9 cellular contexts compared by ENCODE assay signal in genomic region chr1:155140630-155140953, GRCh38. TPM values are rescaled to one million over a fixed set of nuclear protein-coding genes. Genes with fewer than 3 reads are reported as not detected.
DNase-seq lines count a peak whose midpoint lies in the region; ATAC-seq, FAIRE-seq and TF ChIP-seq lines count a peak whose summit lies in the region.
"Had no signal": no experiment of that assay in that cellular context is flagged by ENCODE, and none has a peak within 500 bp of the region (broad histone marks: within the 10 kb centered on the region; RNA-seq: fewer than 3 reads in every experiment).

No MANE protein-coding gene starts in this region.

- CTCF ChIA-PET in A549 (lab: Yijun Ruan, JAX), result interaction anchor here (1.1 to 2.1 kb wide), 2 partner anchors 37 to 51 kb away, joined by 3 to 4 read pairs; no protein-coding TSS in a partner anchor

- TF ChIP-seq POLR2A in A549 (IDR thresholded peaks at IDR 0.05; ENCODE audit: low read length), result no peak

- no peak for TF ChIP-seq EP300 in A549 (IDR thresholded peaks at IDR 0.05)

- FAIRE-seq in A549 (lab: Jason Lieb, UNC) (no peak), bronchial epithelial cell (lab: Jason Lieb, UNC) (no peak)
- FAIRE-seq: colon had no signal

- H3K9me3 ChIP-seq in A549, result no peaks in the 10 kb centered on the region
- no peaks in the 10 kb centered on the region for H3K9me3 ChIP-seq in HUES64 (ENCODE audit: insufficient read depth, low read depth, low read length)
- H3K9me3 ChIP-seq in mucosa of stomach (ENCODE audit: control insufficient read depth, low read length), result no peaks in the 10 kb centered on the region

- H3K36me3 ChIP-seq in HUES64 (ENCODE audit: insufficient read depth, low read length), result peaks cover 10% of the 10 kb centered on the region; the same call in 1 of the 2 replicates
- H3K36me3 ChIP-seq in bronchial epithelial cell (ENCODE audit: control insufficient read depth, insufficient read depth, low read length), result no peaks in the 10 kb centered on the region
- H3K36me3 ChIP-seq in mucosa of stomach (ENCODE audit: control insufficient read depth, insufficient read depth, low read length), result no peaks in the 10 kb centered on the region

- TF ChIP-seq RAD21 in A549 (conservative IDR thresholded peaks at IDR 0.05 in 1 of 2, IDR thresholded peaks at IDR 0.05 in 1 of 2), result no peak

- DNase-seq in A549 (ENCODE audit: low read depth in 1 of 2, low spot score in 1 of 2) (no peak), bronchial epithelial cell (ENCODE audit: low read depth) (no peak), germinal center (ENCODE audit: low spot score) (no peak), kidney glomerular epithelial cell (lab: John Stamatoyannopoulos, UW) (no peak)

- no peak for TF ChIP-seq CTCF in A549 (IDR thresholded peaks at IDR 0.05)
- TF ChIP-seq CTCF in bronchial epithelial cell (IDR thresholded peaks at IDR 0.05; ENCODE audit: insufficient read depth, low read length, severe bottlenecking), result no peak

- WGBS in A549 (ENCODE audit: missing lambda C conversion rate), result 5% methylated on average over 11 of the region's 11 CpGs
- WGBS in HUES64, result 14% methylated on average over 11 of the region's 11 CpGs

- peak overlapping the region; percentile 75 for H3K4me2 ChIP-seq in A549

- H3K27me3 ChIP-seq in HUES64 (ENCODE audit: insufficient read depth, low read length), result peaks cover 5% of the 10 kb centered on the region; the same call in 1 of the 2 replicates
- no peaks in the 10 kb centered on the region for H3K27me3 ChIP-seq in bronchial epithelial cell (ENCODE audit: control insufficient read depth, insufficient read depth, low read length)
- H3K27me3 ChIP-seq in mucosa of stomach (ENCODE audit: control insufficient read depth, insufficient read depth, low read length), result no peaks in the 10 kb centered on the region

- H3K4me3 ChIP-seq in A549 (peak overlapping the region; percentile 65), HUES64 (ENCODE audit: low read length) (peak overlapping the region; percentile 100), bronchial epithelial cell (ENCODE audit: low read depth, low read length) (peak overlapping the region; percentile 81), mucosa of stomach (ENCODE audit: low read length) (peak overlapping the region; percentile 100)

- POLR2A ChIA-PET in A549 (lab: Yijun Ruan, JAX), result no interaction called here

- H3K9ac ChIP-seq in HUES64 (ENCODE audit: low read depth, low read length) (no peak overlapping the region), mucosa of stomach (ENCODE audit: low read length) (peak overlapping the region; percentile 99)

- ATAC-seq in A549 (no peak), HG02981 (IDR thresholded peaks at IDR 0.05; ENCODE audit: unreplicated experiment) (no peak), HG03460 (IDR thresholded peaks at IDR 0.05; ENCODE audit: unreplicated experiment) (no peak)

- peak overlapping the region; percentile 83 to 90 for H3K27ac ChIP-seq in A549
- no peak overlapping the region for H3K27ac ChIP-seq in HUES64 (ENCODE audit: low read depth, low read length)

- H3K4me1 ChIP-seq in A549 (peaks cover 12% of the 10 kb centered on the region), HUES64 (ENCODE audit: insufficient read depth, low read length) (peaks cover 8% of the 10 kb centered on the region; the same call in 1 of the 2 replicates), mucosa of stomach (ENCODE audit: control insufficient read depth, insufficient read depth, low read length) (peaks cover 28% of the 10 kb centered on the region)

TF ChIP-seq in A549, 52 proteins besides CTCF, POLR2A, EP300 and RAD21:
- TF ChIP-seq ZC3H11A (IDR thresholded peaks at IDR 0.05), result peak; percentile 6; the same call in 1 of the 2 replicates
- no peak for TF ChIP-seq HOXB5 (CRISPR knock-in tag; IDR thresholded peaks at IDR 0.05)

RNA-seq across cellular contexts. Expression of gene DPM3, which starts 0.3 kb away (rescaled TPM):
- 22.8 and 33.7 TPM in 2 replicates for polyA plus RNA-seq in A549 (2011; rRNA removed)
- 252 TPM in 2 replicates for polyA plus RNA-seq in A549 (2012; cell fraction: cytosol; rRNA removed)
- polyA plus RNA-seq in A549 (2012; cell fraction: nucleus; rRNA removed), result 247 and 265 TPM in 2 replicates
- polyA plus RNA-seq in A549 (2017; fragmentation: RNase III; extraction: RNeasy Plus Mini Kit Qiagen cat#74134 plus additional on column Dnase treatment), result 67.5 to 83.0 TPM (median 80.3 TPM) in 3 replicates
- polyA minus RNA-seq in A549 (2011; rRNA and poly(A)+ RNA removed), result 7.8 and 9.2 TPM in 2 replicates
- polyA plus RNA-seq in HUES64 (2013, experiment 1 of 2), result 42.0 TPM
- 54.3 TPM for polyA plus RNA-seq in HUES64 (2013, experiment 2 of 2)
- total RNA-seq in bronchial epithelial cell, result 37.4 and 43.5 TPM in 2 replicates

RNA-seq across cellular contexts. Expression of gene SLC50A1, which starts 4.9 kb away (rescaled TPM):
- polyA plus RNA-seq in A549 (2011; rRNA removed) (39.3 and 39.4 TPM in 2 replicates), A549 (2017; fragmentation: RNase III; extraction: RNeasy Plus Mini Kit Qiagen cat#74134 plus additional on column Dnase treatment) (28.2 to 30.7 TPM (median 28.9 TPM) in 3 replicates)
- polyA plus RNA-seq in A549 (2012; cell fraction: cytosol; rRNA removed), result 21.3 and 27.6 TPM in 2 replicates
- 11.9 and 13.7 TPM in 2 replicates for polyA plus RNA-seq in A549 (2012; cell fraction: nucleus; rRNA removed)
- 31.7 and 33.7 TPM in 2 replicates for polyA minus RNA-seq in A549 (2011; rRNA and poly(A)+ RNA removed)
- 36.4 TPM for polyA plus RNA-seq in HUES64 (2013, experiment 1 of 2)
- polyA plus RNA-seq in HUES64 (2013, experiment 2 of 2), result 44.0 TPM
- total RNA-seq in bronchial epithelial cell, result 149 and 161 TPM in 2 replicates

RNA-seq across cellular contexts. Expression of gene EFNA1, which starts 12.9 kb away (rescaled TPM):
- polyA plus RNA-seq in A549 (2011; rRNA removed) (38.9 and 64.6 TPM in 2 replicates), A549 (2017; fragmentation: RNase III; extraction: RNeasy Plus Mini Kit Qiagen cat#74134 plus additional on column Dnase treatment) (19.1 to 25.4 TPM (median 25.1 TPM) in 3 replicates)
- polyA plus RNA-seq in A549 (2012; cell fraction: cytosol; rRNA removed), result 50.0 and 68.1 TPM in 2 replicates
- polyA plus RNA-seq in A549 (2012; cell fraction: nucleus; rRNA removed), result 60.2 and 62.0 TPM in 2 replicates
- 56.6 and 85.8 TPM in 2 replicates for polyA minus RNA-seq in A549 (2011; rRNA and poly(A)+ RNA removed)
- 3.5 TPM for polyA plus RNA-seq in HUES64 (2013, experiment 1 of 2)
- 3.4 TPM for polyA plus RNA-seq in HUES64 (2013, experiment 2 of 2)
- total RNA-seq in bronchial epithelial cell, result 31.9 and 54.3 TPM in 2 replicates

RNA-seq across cellular contexts. Expression of gene KRTCAP2, which starts 32.5 kb away (rescaled TPM):
- polyA plus RNA-seq in A549 (2011; rRNA removed) (154 and 227 TPM in 2 replicates), A549 (2017; fragmentation: RNase III; extraction: RNeasy Plus Mini Kit Qiagen cat#74134 plus additional on column Dnase treatment) (216 to 218 TPM (median 217 TPM) in 3 replicates)
- 242 and 259 TPM in 2 replicates for polyA plus RNA-seq in A549 (2012; cell fraction: cytosol; rRNA removed)
- polyA plus RNA-seq in A549 (2012; cell fraction: nucleus; rRNA removed), result 210 and 274 TPM in 2 replicates
- polyA minus RNA-seq in A549 (2011; rRNA and poly(A)+ RNA removed), result 307 and 312 TPM in 2 replicates
- 103 TPM for polyA plus RNA-seq in HUES64 (2013, experiment 1 of 2)
- 115 TPM for polyA plus RNA-seq in HUES64 (2013, experiment 2 of 2)
- total RNA-seq in bronchial epithelial cell, result 76.3 and 133 TPM in 2 replicates

RNA-seq across cellular contexts. Expression of gene TRIM46, which starts 33.1 kb away (rescaled TPM):
- polyA plus RNA-seq in A549 (2011; rRNA removed) (1.1 and 1.5 TPM in 2 replicates), A549 (2017; fragmentation: RNase III; extraction: RNeasy Plus Mini Kit Qiagen cat#74134 plus additional on column Dnase treatment) (1.7 to 2.8 TPM (median 2.7 TPM) in 3 replicates)
- 1.9 and 2.3 TPM in 2 replicates for polyA plus RNA-seq in A549 (2012; cell fraction: cytosol; rRNA removed)
- 7.7 and 11.0 TPM in 2 replicates for polyA plus RNA-seq in A549 (2012; cell fraction: nucleus; rRNA removed)
- polyA minus RNA-seq in A549 (2011; rRNA and poly(A)+ RNA removed), result 1.3 and 1.9 TPM in 2 replicates
- polyA plus RNA-seq in HUES64 (2013, experiment 1 of 2), result 6.5 TPM
- polyA plus RNA-seq in HUES64 (2013, experiment 2 of 2), result 6.9 TPM
- 0.26 and 0.64 TPM in 2 replicates for total RNA-seq in bronchial epithelial cell
